ENCODE assay signal across 9 cellular contexts in the genomic region with DNA sequence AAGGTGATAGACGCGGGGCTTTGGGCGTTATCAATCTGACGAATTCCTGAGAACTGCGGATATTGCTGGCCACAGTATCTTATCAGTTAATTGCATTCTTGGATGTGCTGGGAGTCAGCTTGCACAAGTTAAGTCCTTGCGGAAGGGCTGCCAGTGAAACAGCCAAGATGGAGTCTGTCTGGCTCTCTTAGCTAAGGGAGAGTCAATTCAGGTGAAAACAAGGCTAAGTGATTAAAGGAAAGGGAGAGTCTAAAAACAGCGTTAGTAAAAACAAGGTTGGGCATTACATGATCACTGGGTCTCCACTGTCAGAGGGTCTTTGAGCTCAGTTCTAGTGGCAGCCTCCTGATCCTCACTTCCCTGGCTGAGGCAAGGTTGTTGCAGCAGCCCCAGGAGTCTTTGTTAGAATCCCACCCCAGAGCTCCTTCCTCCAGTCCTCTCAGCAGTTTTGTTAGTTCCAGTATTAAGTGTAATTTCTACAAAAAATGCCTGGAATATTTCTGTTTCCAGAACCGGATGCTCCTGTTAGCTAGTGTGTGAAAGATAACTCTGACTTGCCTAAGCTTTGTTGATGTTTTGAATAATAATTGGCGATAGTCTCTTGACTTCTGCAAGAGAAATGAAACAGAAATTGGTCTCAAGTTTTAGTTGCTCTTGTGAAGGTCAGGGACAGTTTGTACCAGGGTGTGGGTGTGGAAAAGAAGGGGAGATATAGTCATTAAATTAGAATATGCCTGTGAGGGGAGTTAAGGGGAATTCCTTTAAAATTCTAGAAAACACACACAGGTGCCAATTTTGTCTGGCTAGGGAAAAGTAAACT. TPM values are rescaled to one million over a fixed set of nuclear protein-coding genes. Genes with fewer than 3 reads are reported as not detected.
DNase-seq lines count a peak whose midpoint lies in the region; ATAC-seq and TF ChIP-seq lines count a peak whose summit lies in the region.
"Had no signal": no experiment of that assay in that cellular context is flagged by ENCODE, and none has a peak within 500 bp of the region (broad histone marks: within the 10 kb centered on the region; RNA-seq: fewer than 3 reads in every experiment).

No MANE protein-coding gene starts in this region.

- intact Hi-C loops in ascending aorta (cut with DNase I): loop anchor here (1.0 kb wide), 1 partner anchor 8 kb away; no protein-coding TSS in a partner anchor

- peak overlapping the region; percentile 59 to 89 for H3K27ac ChIP-seq in ascending aorta
- H3K27ac ChIP-seq: VCaP had no signal

- H3K4me1 ChIP-seq in ascending aorta: peaks cover 22 to 64% of the 10 kb centered on the region in 2 donors

- H3K27me3 Mint-ChIP-seq in memory B cell: no peaks in the 10 kb centered on the region

- peak overlapping the region in 1 of 2 donors; percentile 47 for H3K4me3 ChIP-seq in ascending aorta

- H3K9me3 ChIP-seq in ascending aorta: no peaks in the 10 kb centered on the region

- peak overlapping the region; percentile 99 for H3K27ac Mint-ChIP-seq in memory B cell

- peak overlapping the region; percentile 75 for H3K4me3 Mint-ChIP-seq in memory B cell

- H3K36me3 ChIP-seq in ascending aorta: no peaks in the 10 kb centered on the region

- no peaks in the 10 kb centered on the region for H3K9me3 Mint-ChIP-seq in memory B cell

- H3K36me3 Mint-ChIP-seq in memory B cell: peaks cover 6% of the 10 kb centered on the region

- ATAC-seq in GM18861 (IDR thresholded peaks at IDR 0.05; ENCODE audit: unreplicated experiment) (peak; percentile 20), HG03135 (IDR thresholded peaks at IDR 0.05; ENCODE audit: unreplicated experiment) (peak; percentile 25), memory B cell (ENCODE audit: low read depth) (peak; percentile 11), HG02885 (IDR thresholded peaks at IDR 0.05; ENCODE audit: poor library complexity, unreplicated experiment) (no peak)

- no peaks in the 10 kb centered on the region for H3K27me3 ChIP-seq in ascending aorta

- DNase-seq in ascending aorta (ENCODE audit: low spot score in 2 of 2) (no peak), memory B cell (ENCODE audit: low spot score in 2 of 2) (no peak), DMS114 treated with DMSO at 0.1 percent for 48 hours (lab: John Stamatoyannopoulos, UW; ENCODE audit: unreplicated experiment) (no peak), amygdala (lab: John Stamatoyannopoulos, UW) (no peak), GDM1 (lab: John Stamatoyannopoulos, UW) (no peak)

- H3K4me1 Mint-ChIP-seq in memory B cell: peaks cover 66% of the 10 kb centered on the region

- TF ChIP-seq CTCF in ascending aorta (IDR thresholded peaks at IDR 0.05): no peak

RNA-seq across cellular contexts. Expression of a gene that starts 10.6 kb away (rescaled TPM):
- 112 TPM for total RNA-seq in ascending aorta

RNA-seq across cellular contexts. Expression of a gene that starts 54.7 kb away (rescaled TPM):
- total RNA-seq in ascending aorta: 34.2 TPM

RNA-seq across cellular contexts. Expression of a gene that starts 55.0 kb away (rescaled TPM):
- total RNA-seq in ascending aorta: 2.1 TPM

RNA-seq across cellular contexts. Expression of a gene that starts 56.4 kb away (rescaled TPM):
- total RNA-seq in ascending aorta: 7.8 TPM
